ENCODE assay signal across 12 cellular contexts in the genomic region with DNA sequence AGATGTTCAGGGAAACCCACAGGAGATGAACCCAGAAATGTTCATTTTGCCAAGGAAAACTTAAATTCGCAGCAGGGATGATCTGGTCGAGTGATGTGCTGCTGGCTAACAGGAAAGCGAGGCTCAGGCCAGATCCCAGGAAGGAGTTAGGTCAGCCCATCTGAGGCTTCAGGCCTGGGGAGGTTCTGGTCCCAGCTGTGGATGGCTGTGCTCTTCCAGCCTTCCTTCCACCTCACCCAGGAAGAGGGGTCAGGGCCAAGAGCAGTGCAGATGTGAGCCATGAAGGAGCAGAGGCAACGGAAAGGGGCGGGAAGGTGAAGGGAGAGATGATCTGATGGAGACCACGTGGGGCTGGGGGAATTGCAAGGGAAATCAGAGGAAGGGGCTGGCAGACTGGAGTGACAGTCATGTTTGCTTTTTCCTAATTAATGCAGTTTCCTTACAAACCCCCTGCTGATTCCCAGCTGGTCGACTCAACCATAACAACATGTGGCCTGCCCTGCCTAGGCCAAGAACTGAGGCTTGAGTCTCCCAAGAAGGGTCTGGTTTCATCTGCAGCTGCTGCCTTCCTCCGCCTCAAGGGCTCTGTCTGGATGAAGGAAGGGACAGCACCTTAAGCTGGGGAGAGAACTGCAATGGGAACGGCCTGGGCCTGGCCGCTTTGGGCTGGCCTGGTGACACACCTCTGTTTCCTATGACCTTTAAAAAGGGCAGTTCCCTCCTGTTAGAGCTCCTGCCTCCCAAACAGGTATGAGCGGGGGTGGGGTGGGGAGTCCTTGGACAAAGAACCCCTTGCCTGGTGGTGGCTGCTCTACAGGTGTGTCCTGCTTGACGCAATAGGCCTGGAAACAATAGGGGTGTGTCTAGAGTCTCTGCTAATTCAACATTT. TPM values are rescaled to one million over a fixed set of nuclear protein-coding genes. Genes with fewer than 3 reads are reported as not detected.
DNase-seq lines count a peak whose midpoint lies in the region; ATAC-seq and TF ChIP-seq lines count a peak whose summit lies in the region.
"Had no signal": no experiment of that assay in that cellular context is flagged by ENCODE, and none has a peak within 500 bp of the region (broad histone marks: within the 10 kb centered on the region; RNA-seq: fewer than 3 reads in every experiment).

No MANE protein-coding gene starts in this region.

- H3K9me3 Mint-ChIP-seq in T-helper 2 cell treated with Interferon-gamma antibody and Interleukin-4, amounts not matched to agents 5 μg/mL and 100 μg/mL, for 36 hours: no peaks in the 10 kb centered on the region
- H3K9me3 Mint-ChIP-seq: activated naive CD4-positive, alpha-beta T cell treated with anti-CD3 and anti-CD28 coated beads, Interleukin-2, amount 50 U/mL, for 24 hours had no signal

- H3K27me3 ChIP-seq in suprapubic skin (peaks cover 18% of the 10 kb centered on the region), uterus (no peaks in the 10 kb centered on the region), vagina (no peaks in the 10 kb centered on the region)

- ATAC-seq in left colon: peak; percentile 88

- peaks cover 10% of the 10 kb centered on the region for H3K27me3 Mint-ChIP-seq in T-helper 2 cell treated with Interferon-gamma antibody and Interleukin-4, amounts not matched to agents 5 μg/mL and 100 μg/mL, for 36 hours (ENCODE audit: low read depth)

- no peak for TF ChIP-seq CTCF in suprapubic skin (IDR thresholded peaks at IDR 0.05)
- TF ChIP-seq CTCF in uterus (IDR thresholded peaks at IDR 0.05): no peak
- TF ChIP-seq CTCF in vagina (IDR thresholded peaks at IDR 0.05): no peak

- H3K4me1 ChIP-seq in suprapubic skin: peaks cover 19% of the 10 kb centered on the region
- H3K4me1 ChIP-seq in uterus: peaks cover 0 to 4% of the 10 kb centered on the region in 2 donors
- peaks cover 23% of the 10 kb centered on the region for H3K4me1 ChIP-seq in vagina

- H3K9me3 ChIP-seq in suprapubic skin: no peaks in the 10 kb centered on the region
- no peaks in the 10 kb centered on the region for H3K9me3 ChIP-seq in uterus
- no peaks in the 10 kb centered on the region for H3K9me3 ChIP-seq in vagina
- H3K9me3 ChIP-seq: prostate gland had no signal

- H3K27ac ChIP-seq in suprapubic skin (peak overlapping the region; percentile 20), uterus (no peak overlapping the region), vagina (no peak overlapping the region)
- H3K27ac ChIP-seq: prostate gland had no signal

- TF ChIP-seq POLR2A in suprapubic skin (IDR thresholded peaks at IDR 0.05): no peak
- no peak for TF ChIP-seq POLR2A in uterus (IDR thresholded peaks at IDR 0.05)
- no peak for TF ChIP-seq POLR2A in vagina (IDR thresholded peaks at IDR 0.05)

- H3K36me3 ChIP-seq in suprapubic skin (no peaks in the 10 kb centered on the region), uterus (no peaks in the 10 kb centered on the region), vagina (no peaks in the 10 kb centered on the region)
- H3K36me3 ChIP-seq: prostate gland had no signal

- H3K4me3 Mint-ChIP-seq in T-helper 2 cell treated with Interferon-gamma antibody and Interleukin-4, amounts not matched to agents 5 μg/mL and 100 μg/mL, for 36 hours: no peak overlapping the region
- H3K4me3 Mint-ChIP-seq: activated naive CD4-positive, alpha-beta T cell treated with anti-CD3 and anti-CD28 coated beads, Interleukin-2, amount 50 U/mL, for 24 hours had no signal

- intact Hi-C loops in left colon (cut with DNase I, micrococcal nuclease): no loop called here
- intact Hi-C loops in uterus (cut with DNase I; ENCODE audit: low total_unique reads): no loop called here
- intact Hi-C loops in vagina (cut with DNase I): no loop called here

- TF ChIP-seq EP300 in suprapubic skin (IDR thresholded peaks at IDR 0.05): no peak

- H3K4me3 ChIP-seq in suprapubic skin (no peak overlapping the region), uterus (no peak overlapping the region), vagina (no peak overlapping the region)
- H3K4me3 ChIP-seq: prostate gland had no signal

- no peaks in the 10 kb centered on the region for H3K36me3 Mint-ChIP-seq in T-helper 2 cell treated with Interferon-gamma antibody and Interleukin-4, amounts not matched to agents 5 μg/mL and 100 μg/mL, for 36 hours (ENCODE audit: low read depth)
- H3K36me3 Mint-ChIP-seq: activated naive CD4-positive, alpha-beta T cell treated with anti-CD3 and anti-CD28 coated beads, Interleukin-2, amount 50 U/mL, for 24 hours had no signal

- no peak overlapping the region for H3K27ac Mint-ChIP-seq in T-helper 2 cell treated with Interferon-gamma antibody and Interleukin-4, amounts not matched to agents 5 μg/mL and 100 μg/mL, for 36 hours
- H3K27ac Mint-ChIP-seq: activated naive CD4-positive, alpha-beta T cell treated with anti-CD3 and anti-CD28 coated beads, Interleukin-2, amount 50 U/mL, for 24 hours had no signal

- DNase-seq in NCI-H1417 (lab: John Stamatoyannopoulos, UW) (peak; percentile 12 to 84 (median 81)), NCI-H1417 treated with DMSO at 0.1 percent for 48 hours (lab: John Stamatoyannopoulos, UW) (no peak), left colon (peak; percentile 83 to 93), suprapubic skin (ENCODE audit: low spot score in 2 of 2) (no peak), uterus (no peak), vagina (ENCODE audit: extremely low spot score in 2 of 2) (no peak)
- DNase-seq in T-helper 2 cell treated with Interferon-gamma antibody and Interleukin-4, amounts not matched to agents 5 μg/mL and 100 μg/mL, for 36 hours (ENCODE audit: low spot score): no peak
- DNase-seq: activated CD4-positive, alpha-beta T cell treated with anti-CD3 and anti-CD28 coated beads for 48 hours; NCI-H1048 had no signal

- 73% methylated on average over 11 of the region's 12 CpGs for WGBS in suprapubic skin

- H3K4me1 Mint-ChIP-seq in T-helper 2 cell treated with Interferon-gamma antibody and Interleukin-4, amounts not matched to agents 5 μg/mL and 100 μg/mL, for 36 hours (ENCODE audit: low read depth): no peaks in the 10 kb centered on the region
- H3K4me1 Mint-ChIP-seq: activated naive CD4-positive, alpha-beta T cell treated with anti-CD3 and anti-CD28 coated beads, Interleukin-2, amount 50 U/mL, for 24 hours had no signal

TF ChIP-seq in PFSK-1, 5 proteins besides CTCF, POLR2A, EP300 and RAD21:
- TF ChIP-seq TAF1 (IDR thresholded peaks at IDR 0.05; ENCODE audit: borderline replicate concordance, insufficient read depth, low read length) (no peak), FOXP2 (optimal IDR thresholded peaks at IDR 0.05; ENCODE audit: borderline replicate concordance, extremely low read depth, extremely low read length, insufficient read depth) (peak; percentile 26), POLR2AphosphoS5 (IDR thresholded peaks at IDR 0.05; ENCODE audit: low read depth, low read length) (no peak), SIN3A (IDR thresholded peaks at IDR 0.05; ENCODE audit: borderline replicate concordance, insufficient read depth, low read length) (peak; percentile 88; the same call in 1 of the 2 replicates)
- TF ChIP-seq, protein P1, sequence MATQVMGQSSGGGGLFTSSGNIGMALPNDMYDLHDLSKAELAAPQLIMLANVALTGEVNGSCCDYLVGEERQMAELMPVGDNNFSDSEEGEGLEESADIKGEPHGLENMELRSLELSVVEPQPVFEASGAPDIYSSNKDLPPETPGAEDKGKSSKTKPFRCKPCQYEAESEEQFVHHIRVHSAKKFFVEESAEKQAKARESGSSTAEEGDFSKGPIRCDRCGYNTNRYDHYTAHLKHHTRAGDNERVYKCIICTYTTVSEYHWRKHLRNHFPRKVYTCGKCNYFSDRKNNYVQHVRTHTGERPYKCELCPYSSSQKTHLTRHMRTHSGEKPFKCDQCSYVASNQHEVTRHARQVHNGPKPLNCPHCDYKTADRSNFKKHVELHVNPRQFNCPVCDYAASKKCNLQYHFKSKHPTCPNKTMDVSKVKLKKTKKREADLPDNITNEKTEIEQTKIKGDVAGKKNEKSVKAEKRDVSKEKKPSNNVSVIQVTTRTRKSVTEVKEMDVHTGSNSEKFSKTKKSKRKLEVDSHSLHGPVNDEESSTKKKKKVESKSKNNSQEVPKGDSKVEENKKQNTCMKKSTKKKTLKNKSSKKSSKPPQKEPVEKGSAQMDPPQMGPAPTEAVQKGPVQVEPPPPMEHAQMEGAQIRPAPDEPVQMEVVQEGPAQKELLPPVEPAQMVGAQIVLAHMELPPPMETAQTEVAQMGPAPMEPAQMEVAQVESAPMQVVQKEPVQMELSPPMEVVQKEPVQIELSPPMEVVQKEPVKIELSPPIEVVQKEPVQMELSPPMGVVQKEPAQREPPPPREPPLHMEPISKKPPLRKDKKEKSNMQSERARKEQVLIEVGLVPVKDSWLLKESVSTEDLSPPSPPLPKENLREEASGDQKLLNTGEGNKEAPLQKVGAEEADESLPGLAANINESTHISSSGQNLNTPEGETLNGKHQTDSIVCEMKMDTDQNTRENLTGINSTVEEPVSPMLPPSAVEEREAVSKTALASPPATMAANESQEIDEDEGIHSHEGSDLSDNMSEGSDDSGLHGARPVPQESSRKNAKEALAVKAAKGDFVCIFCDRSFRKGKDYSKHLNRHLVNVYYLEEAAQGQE (IDR thresholded peaks at IDR 0.05; ENCODE audit: insufficient read depth in 1 of 2, low read depth in 2 of 2, low read length in 2 of 2): no peak

RNA-seq across cellular contexts. Expression of gene MRPS18A, which starts 7.7 kb away (rescaled TPM):
- polyA plus RNA-seq in PFSK-1 (2012; ENCODE audit: insufficient read length, low read depth): 153 TPM
- total RNA-seq in left colon (10 to 100 TPM; 56.9 to 69.4 TPM), suprapubic skin (10 to 100 TPM; 43.6 to 59.0 (median 48.6) TPM), uterus (10 to 100 TPM; 23.1 to 87.4 (median 36.4) TPM), vagina (31.9 TPM)

RNA-seq across cellular contexts. Expression of gene RSPH9, which starts 50.5 kb away (rescaled TPM):
- polyA plus RNA-seq in PFSK-1 (2012; ENCODE audit: insufficient read length, low read depth): 0.88 TPM
- total RNA-seq in left colon (under 1 TPM in 1 of 2 donors, not detected in 1; 0.11 TPM), suprapubic skin (under 1 TPM in 2 of 4 donors, not detected in 2; 0.24 to 0.57 TPM), uterus (1 to 10 TPM in 2 of 4 donors, not detected in 2; 1.9 to 2.0 TPM), vagina (0.74 TPM)

RNA-seq across cellular contexts. Expression of gene MAD2L1BP, which starts 59.7 kb away (rescaled TPM):
- polyA plus RNA-seq in PFSK-1 (2012; ENCODE audit: insufficient read length, low read depth): 39.7 TPM
- total RNA-seq in left colon: 10 to 100 TPM; 37.0 to 49.8 TPM
- 10 to 100 TPM; 35.4 to 63.1 (median 49.7) TPM for total RNA-seq in suprapubic skin
- 10 to 100 TPM; 12.3 to 44.3 (median 17.7) TPM for total RNA-seq in uterus
- total RNA-seq in vagina: 58.4 TPM

Comparison
In these comparisons a context has a peak if more than half of its experiments do, and no peak if none do; other contexts are left out.
1. DNase-seq: peak in NCI-H1417 (3 of 3) and left colon (2 of 2); none in NCI-H1417 treated with DMSO at 0.1 percent for 48 hours (single experiment), suprapubic skin (0 of 2), T-helper 2 cell treated with Interferon-gamma antibody and Interleukin-4, amounts not matched to agents 5 μg/mL and 100 μg/mL, for 36 hours (single experiment), uterus (0 of 2) and vagina (0 of 2).